10 cellular contexts compared by ENCODE assay signal in genomic region chr16:68732068-68732680, GRCh38. TPM values are rescaled to one million over a fixed set of nuclear protein-coding genes. Genes with fewer than 3 reads are reported as not detected.
DNase-seq lines count a peak whose midpoint lies in the region; ATAC-seq and TF ChIP-seq lines count a peak whose summit lies in the region.
"Had no signal": no experiment of that assay in that cellular context is flagged by ENCODE, and none has a peak within 500 bp of the region (broad histone marks: within the 10 kb centered on the region; RNA-seq: fewer than 3 reads in every experiment).

No MANE protein-coding gene starts in this region.

- H3K27ac ChIP-seq in WERI-Rb-1 = no peak overlapping the region
- peak overlapping the region; percentile 2 for H3K27ac ChIP-seq in mesenchymal stem cell (ENCODE audit: low read length, poor library complexity, severe bottlenecking)
- no peak overlapping the region for H3K27ac ChIP-seq in CD4-positive, alpha-beta T cell (ENCODE audit: low read depth, low read length)

- H3K4me3 ChIP-seq in WERI-Rb-1 (ENCODE audit: low read depth, low read length) = no peak overlapping the region
- no peak overlapping the region for H3K4me3 ChIP-seq in mesenchymal stem cell (ENCODE audit: insufficient read depth in 1 of 2, low read depth in 1 of 2, low read length in 2 of 2)

- no peak overlapping the region for H2AFZ ChIP-seq in mesenchymal stem cell (ENCODE audit: low read depth, low read length)

- no peak overlapping the region for H2BK15ac ChIP-seq in mesenchymal stem cell (ENCODE audit: low read depth, poor library complexity, severe bottlenecking)

- H3K9me3 Mint-ChIP-seq in CD4-positive, alpha-beta T cell = no peaks in the 10 kb centered on the region
- H3K9me3 Mint-ChIP-seq: activated CD4-positive, alpha-beta memory T cell treated with anti-CD3 and anti-CD28 coated beads for 36 hours had no signal

- POLR2A ChIA-PET in CD4-positive, alpha-beta T cell (lab: Charles Lee) = no interaction called here

- no peak overlapping the region for H2BK12ac ChIP-seq in mesenchymal stem cell (ENCODE audit: low read length in 2 of 2)

- no peak overlapping the region for H2BK120ac ChIP-seq in mesenchymal stem cell (ENCODE audit: low read depth, low read length)

- H3K27me3 ChIP-seq in WERI-Rb-1 (ENCODE audit: insufficient read depth, low read depth, severe bottlenecking) (no peaks in the 10 kb centered on the region), mesenchymal stem cell (ENCODE audit: control insufficient read depth in 1 of 2, insufficient read depth in 1 of 2, low read length in 2 of 2) (peaks cover 9 to 44% of the 10 kb centered on the region in 2 experiments)
- peaks cover 26% of the 10 kb centered on the region for H3K27me3 ChIP-seq in CD4-positive, alpha-beta T cell (ENCODE audit: control insufficient read depth, insufficient read depth, low read length)

- H2AK5ac ChIP-seq in mesenchymal stem cell (ENCODE audit: low read length, severe bottlenecking) = peak overlapping the region; percentile 70

- ATAC-seq in GM18870 (IDR thresholded peaks at IDR 0.05; ENCODE audit: unreplicated experiment) (no peak), T-helper 17 cell (no peak)
- no peak for ATAC-seq in CD4-positive, alpha-beta T cell (ENCODE audit: poor library complexity)

- no peak overlapping the region for H3K4ac ChIP-seq in mesenchymal stem cell (ENCODE audit: low read depth in 1 of 2, low read length in 2 of 2)

- H3K23ac ChIP-seq in mesenchymal stem cell (ENCODE audit: low read length in 2 of 2) = no peak overlapping the region

- peaks cover 2% of the 10 kb centered on the region for H3K36me3 Mint-ChIP-seq in T-helper 17 cell (ENCODE audit: low read depth)
- H3K36me3 Mint-ChIP-seq in CD4-positive, alpha-beta T cell (ENCODE audit: low read depth) = no peaks in the 10 kb centered on the region
- H3K36me3 Mint-ChIP-seq: activated CD4-positive, alpha-beta memory T cell treated with anti-CD3 and anti-CD28 coated beads for 36 hours had no signal

- no peak for TF ChIP-seq CTCF in WERI-Rb-1 (IDR thresholded peaks at IDR 0.05; ENCODE audit: low read depth, low read length)
- TF ChIP-seq CTCF in CD4-positive, alpha-beta T cell (IDR thresholded peaks at IDR 0.05) = no peak

- DNase-seq in Caki2 (ENCODE audit: low read depth) (peak; percentile 80), LoVo (ENCODE audit: low spot score) (peak; percentile 77), WERI-Rb-1 (peak; percentile 40), mesenchymal stem cell (no peak), T-helper 17 cell (no peak)
- DNase-seq in CD4-positive, alpha-beta T cell = no peak
- DNase-seq in activated T-cell treated with anti-CD3 and anti-CD28 coated beads, Interleukin-2, amount 50 U/mL, for 48 hours = no peak
- DNase-seq: activated CD4-positive, alpha-beta memory T cell treated with anti-CD3 and anti-CD28 coated beads for 36 hours had no signal

- no peaks in the 10 kb centered on the region for H3K79me1 ChIP-seq in mesenchymal stem cell (replicated peaks; ENCODE audit: low read length, poor library complexity, severe bottlenecking)

- WGBS in mesenchymal stem cell = 19% methylated on average over 8 of the region's 8 CpGs

- no peak overlapping the region for H3K18ac ChIP-seq in mesenchymal stem cell (ENCODE audit: low read depth in 1 of 2, low read length in 2 of 2)

- H3K4me1 Mint-ChIP-seq in T-helper 17 cell = no peaks in the 10 kb centered on the region
- H3K4me1 Mint-ChIP-seq in CD4-positive, alpha-beta T cell (ENCODE audit: low read depth) = peaks cover 4% of the 10 kb centered on the region

- intact Hi-C loops in CD4-positive, alpha-beta T cell (cut with DNase I, micrococcal nuclease) = no loop called here

- peaks cover 8% of the 10 kb centered on the region for H3K4me1 ChIP-seq in mesenchymal stem cell (ENCODE audit: control insufficient read depth, insufficient read depth, low read depth, low read length)

- no peak overlapping the region for H3K9ac ChIP-seq in mesenchymal stem cell (ENCODE audit: low read length)

- peak overlapping the region; percentile 24 for H2BK5ac ChIP-seq in mesenchymal stem cell (ENCODE audit: low read depth, low read length, poor library complexity, severe bottlenecking)

- H4K91ac ChIP-seq in mesenchymal stem cell (ENCODE audit: low read length) = no peak overlapping the region

- peaks cover 28% of the 10 kb centered on the region for H3K27me3 Mint-ChIP-seq in T-helper 17 cell
- H3K27me3 Mint-ChIP-seq in CD4-positive, alpha-beta T cell = peaks cover 51% of the 10 kb centered on the region

- in situ Hi-C loops in Caki2 (cut with HindIII; ENCODE audit: low pct_unique_long_range_greater_than_20kb, low sequenced_read_pairs) = no loop called here

- no peak overlapping the region for H3K27ac Mint-ChIP-seq in T-helper 17 cell
- no peak overlapping the region for H3K27ac Mint-ChIP-seq in CD4-positive, alpha-beta T cell
- H3K27ac Mint-ChIP-seq: activated CD4-positive, alpha-beta memory T cell treated with anti-CD3 and anti-CD28 coated beads for 36 hours had no signal

- no peak overlapping the region for H3K4me2 ChIP-seq in mesenchymal stem cell (ENCODE audit: low read length, poor library complexity, severe bottlenecking)

- no peaks in the 10 kb centered on the region for H3K9me3 ChIP-seq in WERI-Rb-1 (ENCODE audit: severe bottlenecking)
- H3K9me3 ChIP-seq in mesenchymal stem cell (ENCODE audit: control insufficient read depth, low read length) = no peaks in the 10 kb centered on the region
- H3K9me3 ChIP-seq in T-helper 17 cell (ENCODE audit: control insufficient read depth, low read length, poor library complexity, severe bottlenecking) = no peaks in the 10 kb centered on the region
- H3K9me3 ChIP-seq in CD4-positive, alpha-beta T cell (ENCODE audit: control insufficient read depth, low read length) = no peaks in the 10 kb centered on the region

- H3K14ac ChIP-seq in mesenchymal stem cell (ENCODE audit: low read length in 2 of 2) = no peak overlapping the region

- CTCF ChIA-PET in CD4-positive, alpha-beta T cell (lab: Charles Lee) = interaction anchor here (0.6 kb wide), 1 partner anchor 16 kb away, joined by 3 read pairs; no protein-coding TSS in a partner anchor

- H4K8ac ChIP-seq in mesenchymal stem cell (ENCODE audit: low read length) = no peak overlapping the region

- H3K36me3 ChIP-seq in WERI-Rb-1 (no peaks in the 10 kb centered on the region), mesenchymal stem cell (ENCODE audit: control insufficient read depth in 1 of 2, insufficient read depth in 2 of 2, low read depth in 1 of 2, low read length in 2 of 2) (no peaks in the 10 kb centered on the region)

- no peak overlapping the region for H3K4me3 Mint-ChIP-seq in T-helper 17 cell
- no peak overlapping the region for H3K4me3 Mint-ChIP-seq in CD4-positive, alpha-beta T cell
- H3K4me3 Mint-ChIP-seq: activated CD4-positive, alpha-beta memory T cell treated with anti-CD3 and anti-CD28 coated beads for 36 hours had no signal

RNA-seq across cellular contexts. Expression of gene CDH1, which starts 4.9 kb away (rescaled TPM):
- total RNA-seq in Caki2 (2014; rRNA removed; shearing (Covaris generic); ENCODE audit: low replicate concordance) = 0.03 TPM in 1 of 2 replicates, not detected in the other
- not detected for polyA plus RNA-seq in mesenchymal stem cell (2013, experiment 1 of 2)
- polyA plus RNA-seq in mesenchymal stem cell (2013, experiment 2 of 2) = 0.03 TPM
- under 1 TPM; 0.44 to 0.47 TPM for total RNA-seq in T-helper 17 cell
- under 1 TPM; 0.31 to 0.49 TPM for total RNA-seq in CD4-positive, alpha-beta T cell
- total RNA-seq: LHCN-M2 had no signal

Comparison
In these comparisons a context has a peak if more than half of its experiments do, and no peak if none do; other contexts are left out.
1. DNase-seq: peak in Caki2 (single experiment), LoVo (single experiment) and WERI-Rb-1 (single experiment); none in mesenchymal stem cell (single experiment), T-helper 17 cell (0 of 3), CD4-positive, alpha-beta T cell (0 of 10) and activated T-cell treated with anti-CD3 and anti-CD28 coated beads, Interleukin-2, amount 50 U/mL, for 48 hours (0 of 2).